Comparison of ENCODE assay signal across 16 cellular contexts in genomic region chr13:85386424-85386823, GRCh38.
DNase-seq lines count a peak whose midpoint lies in the region; ATAC-seq and TF ChIP-seq lines count a peak whose summit lies in the region.
"Had no signal": no experiment of that assay in that cellular context is flagged by ENCODE, and none has a peak within 500 bp of the region (broad histone marks: within the 10 kb centered on the region; RNA-seq: fewer than 3 reads in every experiment).

No MANE protein-coding gene starts in this region.

- intact Hi-C loops in body of pancreas (cut with DNase I), result no loop called here

- no peak overlapping the region for H3K27ac ChIP-seq in body of pancreas
- H3K27ac ChIP-seq: esophagus muscularis mucosa, pancreas, vagina had no signal

- no peak for ATAC-seq in GM18868 (IDR thresholded peaks at IDR 0.05; ENCODE audit: unreplicated experiment)
- no peak for ATAC-seq in body of pancreas
- ATAC-seq: pancreas had no signal

- TF ChIP-seq CTCF in kidney epithelial cell (IDR thresholded peaks at IDR 0.05; ENCODE audit: insufficient read depth, low read length, poor library complexity, severe bottlenecking) (no peak), body of pancreas (IDR thresholded peaks at IDR 0.05) (no peak)

- no peaks in the 10 kb centered on the region for H3K9me3 ChIP-seq in body of pancreas
- H3K9me3 ChIP-seq: pancreas, vagina had no signal

- WGBS in body of pancreas, 2 donors, result 9 to 17% methylated on average over 3 of the region's 3 CpGs

- no peaks in the 10 kb centered on the region for H3K4me1 ChIP-seq in body of pancreas
- H3K4me1 ChIP-seq: esophagus muscularis mucosa, pancreas, vagina had no signal

- TF ChIP-seq POLR2A in body of pancreas (IDR thresholded peaks at IDR 0.05), result no peak

- DNase-seq in CMK (ENCODE audit: low read depth) (peak; percentile 7), NCI-H146 (lab: John Stamatoyannopoulos, UW) (peak; percentile 79), SHP77 treated with DMSO at 0.1 percent for 48 hours (lab: John Stamatoyannopoulos, UW) (peak; percentile 88), kidney epithelial cell (ENCODE audit: low read depth) (peak; percentile 12), midbrain (lab: John Stamatoyannopoulos, UW) (no peak), body of pancreas (no peak)
- no peak for DNase-seq in activated naive CD4-positive, alpha-beta T cell (lab: John Stamatoyannopoulos, UW)
- DNase-seq: activated naive CD4-positive, alpha-beta T cell treated with anti-CD3 and anti-CD28 coated beads, Interleukin-2, amount 50 U/mL, for 16 hours; NCI-H187; pancreas; stimulated activated CD4-positive, alpha-beta T cell treated with anti-CD3 and anti-CD28 coated beads, Interleukin-2, amount 100 ng/mL, for 48 hours; stimulated activated naive B cell treated with anti-CD40 and anti-IgM and Interleukin-4, amounts not matched to agents 10 μg/mL and 1 μg/mL and 100 μg/mL, for 72 hours; T1000 had no signal

- H3K27me3 ChIP-seq in kidney epithelial cell (ENCODE audit: control insufficient read depth, insufficient read depth, low read length) (no peaks in the 10 kb centered on the region), body of pancreas (no peaks in the 10 kb centered on the region)
- H3K27me3 ChIP-seq: esophagus muscularis mucosa, pancreas had no signal

- H3K4me3 ChIP-seq in kidney epithelial cell (ENCODE audit: low read depth, low read length) (no peak overlapping the region), body of pancreas (no peak overlapping the region)
- H3K4me3 ChIP-seq: esophagus muscularis mucosa, pancreas, vagina had no signal

- H3K36me3 ChIP-seq in kidney epithelial cell (ENCODE audit: control insufficient read depth, insufficient read depth, low read length), result no peaks in the 10 kb centered on the region
- no peaks in the 10 kb centered on the region for H3K36me3 ChIP-seq in body of pancreas (replicated peaks in 1 of 2; ENCODE audit: insufficient read depth in 1 of 2, low read depth in 2 of 2)
- H3K36me3 ChIP-seq: esophagus muscularis mucosa, pancreas, vagina had no signal

Comparison
In these comparisons a context has a peak if more than half of its experiments do, and no peak if none do; other contexts are left out.
1. DNase-seq: peak in CMK (single experiment), NCI-H146 (single experiment), SHP77 treated with DMSO at 0.1 percent for 48 hours (single experiment) and kidney epithelial cell (single experiment); none in midbrain (single experiment), activated naive CD4-positive, alpha-beta T cell (0 of 4) and body of pancreas (0 of 4).